8 cellular contexts compared by ENCODE assay signal in the genomic region with DNA sequence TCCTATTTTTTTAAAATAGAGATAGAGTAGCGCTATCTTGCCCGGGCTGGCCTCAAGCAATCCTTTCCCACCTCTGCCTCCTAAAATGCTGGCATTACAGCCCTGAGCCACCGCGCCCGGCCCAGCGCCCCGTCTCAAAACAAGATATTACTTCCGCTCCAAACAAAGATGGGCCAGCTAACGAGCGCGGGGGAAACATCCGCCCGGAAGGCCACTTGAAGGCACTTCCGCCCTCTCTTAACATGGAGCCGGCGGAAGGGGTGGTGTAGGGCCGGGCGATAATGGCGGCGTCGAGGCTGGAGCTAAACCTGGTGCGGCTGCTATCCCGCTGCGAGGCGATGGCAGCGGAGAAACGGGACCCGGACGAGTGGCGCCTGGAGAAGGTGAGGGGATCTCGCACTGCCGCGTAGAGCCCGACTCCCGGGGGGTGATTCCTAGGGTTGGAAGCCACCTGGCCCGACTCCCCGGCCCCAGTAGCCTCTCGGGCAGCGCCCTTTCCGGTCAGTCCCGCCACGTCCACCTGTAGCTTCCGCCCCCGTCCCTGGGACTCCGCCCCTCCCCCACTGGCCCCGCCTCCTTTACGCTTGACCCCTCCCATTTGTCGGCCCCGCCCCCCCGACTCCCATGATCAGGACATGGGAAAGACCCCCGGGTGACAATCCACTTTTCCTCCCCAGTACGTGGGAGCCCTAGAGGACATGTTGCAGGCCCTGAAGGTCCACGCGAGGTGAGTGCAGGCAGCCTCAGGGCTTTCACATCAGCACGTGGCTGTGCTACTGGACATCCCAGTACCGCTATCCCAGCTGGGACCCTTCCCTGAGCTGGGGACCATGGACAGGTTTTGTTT. TPM values are rescaled to one million over a fixed set of nuclear protein-coding genes. Genes with fewer than 3 reads are reported as not detected.
DNase-seq lines count a peak whose midpoint lies in the region; ATAC-seq and TF ChIP-seq lines count a peak whose summit lies in the region.

A gene with protein sequence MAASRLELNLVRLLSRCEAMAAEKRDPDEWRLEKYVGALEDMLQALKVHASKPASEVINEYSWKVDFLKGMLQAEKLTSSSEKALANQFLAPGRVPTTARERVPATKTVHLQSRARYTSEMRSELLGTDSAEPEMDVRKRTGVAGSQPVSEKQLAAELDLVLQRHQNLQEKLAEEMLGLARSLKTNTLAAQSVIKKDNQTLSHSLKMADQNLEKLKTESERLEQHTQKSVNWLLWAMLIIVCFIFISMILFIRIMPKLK (plus strand): TSS at position 233 of the 847 bp plus-strand sequence. CDS start 49 bp downstream, at position 282.

- peak within 1 kb of the TSS; percentile 80 for H3K4me3 ChIP-seq in CD8-positive, alpha-beta T cell (ENCODE audit: low read depth, low read length)
- peak within 1 kb of the TSS; percentile 65 for H3K4me3 ChIP-seq in IMR-90 (ENCODE audit: insufficient read depth, low read depth, low read length)
- H3K4me3 ChIP-seq in OCI-LY7 (ENCODE audit: low read depth, low read length, poor library complexity, severe bottlenecking) = peak within 1 kb of the TSS; percentile 78
- H3K4me3 ChIP-seq in epithelial cell of esophagus (ENCODE audit: low read length) = peak within 1 kb of the TSS; percentile 75
- H3K4me3 ChIP-seq in mononuclear cell (ENCODE audit: low read length) = peak within 1 kb of the TSS; percentile 68

- peaks cover 13% of the 10 kb centered on the region for H3K4me1 ChIP-seq in CD8-positive, alpha-beta T cell (ENCODE audit: insufficient read depth, low read length)
- H3K4me1 ChIP-seq in IMR-90 (ENCODE audit: control insufficient read depth, insufficient read depth, low read length) = peaks cover 12% of the 10 kb centered on the region
- H3K4me1 ChIP-seq in OCI-LY7 (ENCODE audit: insufficient read depth, low read length, poor library complexity, severe bottlenecking) = peaks cover 27% of the 10 kb centered on the region
- peaks cover 15% of the 10 kb centered on the region for H3K4me1 ChIP-seq in mononuclear cell (ENCODE audit: insufficient read depth, low read length)

- no peaks in the 10 kb centered on the region for H3K9me3 Mint-ChIP-seq in CD8-positive, alpha-beta T cell

- H3K27ac Mint-ChIP-seq in CD8-positive, alpha-beta T cell = peak within 1 kb of the TSS; percentile 99

- H4K8ac ChIP-seq in IMR-90 (ENCODE audit: low read depth in 2 of 2, low read length in 2 of 2) = peak within 1 kb of the TSS; percentile 96 to 100

- H3K27me3 Mint-ChIP-seq in CD8-positive, alpha-beta T cell (ENCODE audit: low read depth) = no peaks in the 10 kb centered on the region

- H3K4me3 Mint-ChIP-seq in CD8-positive, alpha-beta T cell = peak within 1 kb of the TSS; percentile 90

- peak; percentile 95 for ATAC-seq in CD8-positive, alpha-beta T cell
- ATAC-seq in IMR-90 (ENCODE audit: low read depth) = peak; percentile 94

- H3K4me2 ChIP-seq in IMR-90 (ENCODE audit: low read depth, low read length) (peak within 1 kb of the TSS; percentile 78), OCI-LY7 (ENCODE audit: low read length) (peak within 1 kb of the TSS; percentile 81)

- TF ChIP-seq POLR2A in IMR-90 (IDR thresholded peaks at IDR 0.05; ENCODE audit: low read depth, low read length) = peak; percentile 89

- peak within 1 kb of the TSS; percentile 83; the same call in 1 of the 3 replicates for H2BK15ac ChIP-seq in IMR-90 (ENCODE audit: low read depth, low read length)

- CTCF ChIA-PET in CD8-positive, alpha-beta T cell (lab: Charles Lee) = interaction anchor here (0.9 to 1.8 kb wide), 3 partner anchors 11 to 148 kb away, joined by 3 to 7 read pairs (median 3); a partner anchor contains a TSS
- CTCF ChIA-PET in IMR-90 (lab: Yijun Ruan, JAX) = interaction anchor here (0.7 kb wide), 1 partner anchor 1407 kb away, joined by 4 read pairs; no protein-coding TSS in a partner anchor
- CTCF ChIA-PET in OCI-LY7 (lab: Charles Lee; ENCODE audit: unreplicated experiment) = interaction anchor here (0.6 to 1.2 kb wide), 4 partner anchors 12 to 94 kb away, joined by 3 read pairs; a partner anchor contains a TSS

- H2BK20ac ChIP-seq in IMR-90 (ENCODE audit: low read depth, low read length) = peak within 1 kb of the TSS; percentile 72; the same call in 1 of the 2 replicates

- no peaks in the 10 kb centered on the region for H3K9me3 ChIP-seq in CD8-positive, alpha-beta T cell (ENCODE audit: low read length)
- H3K9me3 ChIP-seq in IMR-90 (ENCODE audit: control insufficient read depth, insufficient read depth, low read length) (no peaks in the 10 kb centered on the region), OCI-LY7 (ENCODE audit: low read length) (no peaks in the 10 kb centered on the region), mononuclear cell (ENCODE audit: low read depth, low read length) (no peaks in the 10 kb centered on the region)

- dilution Hi-C loops in IMR-90 (cut with HindIII; ENCODE audit: low sequenced_read_pairs, unreplicated experiment) = no loop called here

- TF ChIP-seq RAD21 in IMR-90 (IDR thresholded peaks at IDR 0.05; ENCODE audit: low read length) = no peak

- in situ Hi-C loops in IMR-90 (cut with MboI; ENCODE audit: low sequenced_read_pairs) = no loop called here

- peaks cover 16 to 19% of the 10 kb centered on the region in 2 experiments; a peak in 3 of 4 replicates for H3K79me1 ChIP-seq in IMR-90 (ENCODE audit: low read depth in 1 of 2, low read length in 2 of 2)

- H4K91ac ChIP-seq in IMR-90 (ENCODE audit: insufficient read depth, low read depth, low read length) = peak within 1 kb of the TSS; percentile 98

- POLR2A ChIA-PET in CD8-positive, alpha-beta T cell (lab: Charles Lee) = interaction anchor here (0.6 to 4.4 kb wide), 22 partner anchors 8 to 631 kb away, joined by 3 to 65 read pairs (median 4); a partner anchor contains a TSS
- POLR2A ChIA-PET in IMR-90 (lab: Charles Lee; ENCODE audit: unreplicated experiment) (interaction anchor here (0.5 to 1.0 kb wide), 3 partner anchors 52 to 1064 kb away, joined by 4 to 14 read pairs (median 4); a partner anchor contains a TSS), OCI-LY7 (lab: Charles Lee) (interaction anchor here (1.3 kb wide), 1 partner anchor 51 kb away, joined by 8 read pairs; a partner anchor contains a TSS)

- peaks cover 9% of the 10 kb centered on the region for H3K9me1 ChIP-seq in IMR-90 (ENCODE audit: insufficient read depth, low read length)

- H2BK5ac ChIP-seq in IMR-90 (ENCODE audit: low read depth, low read length, poor library complexity, severe bottlenecking) = peak within 1 kb of the TSS; percentile 87

- H3K9me2 ChIP-seq in OCI-LY7 (ENCODE audit: insufficient read depth, low read length) = no peaks in the 10 kb centered on the region

- no TSS peak for BruUV-seq in IMR-90 (replicated peaks; lab: Mats Ljungman, UMichigan)
- BruUV-seq in OCI-LY7 (replicated peaks; lab: Mats Ljungman, UMichigan) = no TSS peak

- 2% methylated on average over 24 of the region's 56 CpGs; no CpG with 5 or more reads in 1 of the 2 experiments for WGBS in IMR-90 (ENCODE audit: extremely low coverage in 2 of 2, insufficient read length in 1 of 2), 2 experiments

- peaks cover 15% of the 10 kb centered on the region for H3K4me1 Mint-ChIP-seq in CD8-positive, alpha-beta T cell (ENCODE audit: low read depth)

- TF ChIP-seq CTCF in CD8-positive, alpha-beta T cell (IDR thresholded peaks at IDR 0.05) = no peak
- no peak for TF ChIP-seq CTCF in GM20000 (IDR thresholded peaks at IDR 0.05; ENCODE audit: extremely low read depth, missing control alignments)
- TF ChIP-seq CTCF in IMR-90 (conservative IDR thresholded peaks at IDR 0.05; ENCODE audit: low read depth, low read length) = no peak
- TF ChIP-seq CTCF in OCI-LY7 (conservative IDR thresholded peaks at IDR 0.05; ENCODE audit: low read length) = no peak
- no peak for TF ChIP-seq CTCF in epithelial cell of esophagus (IDR thresholded peaks at IDR 0.05; ENCODE audit: insufficient read depth, low read depth, low read length, missing control alignments)

- peak within 1 kb of the TSS; percentile 65 for H3K27ac ChIP-seq in CD8-positive, alpha-beta T cell (ENCODE audit: low read depth, low read length)
- H3K27ac ChIP-seq in IMR-90 (ENCODE audit: insufficient read depth, low read length) (peak within 1 kb of the TSS; percentile 92), OCI-LY7 (ENCODE audit: low read depth, low read length, poor library complexity, severe bottlenecking) (peak within 1 kb of the TSS; percentile 76)

- H4K20me1 ChIP-seq in IMR-90 (ENCODE audit: insufficient read depth, low read length) (no peaks in the 10 kb centered on the region), OCI-LY7 (ENCODE audit: insufficient read depth, low read length) (no peaks in the 10 kb centered on the region)

- peak within 1 kb of the TSS; percentile 100 for H3K14ac ChIP-seq in IMR-90 (replicated peaks; ENCODE audit: low read depth, low read length)

- no peaks in the 10 kb centered on the region for H3K27me3 ChIP-seq in CD8-positive, alpha-beta T cell (ENCODE audit: insufficient read depth, low read length)
- H3K27me3 ChIP-seq in IMR-90 (ENCODE audit: control insufficient read depth, insufficient read depth, low read length) (no peaks in the 10 kb centered on the region), mononuclear cell (ENCODE audit: insufficient read depth, low read length) (no peaks in the 10 kb centered on the region)

- peak within 1 kb of the TSS; percentile 100 for H2AK5ac ChIP-seq in IMR-90 (ENCODE audit: low read depth, low read length)

- peak within 1 kb of the TSS; percentile 99 for H2AFZ ChIP-seq in IMR-90 (replicated peaks; ENCODE audit: low read length, poor library complexity)
- peak within 1 kb of the TSS; percentile 51 for H2AFZ ChIP-seq in OCI-LY7 (ENCODE audit: low read length)

- H3K79me2 ChIP-seq in OCI-LY7 (ENCODE audit: insufficient read depth, low read depth, low read length) = no peaks in the 10 kb centered on the region

- peaks cover 16% of the 10 kb centered on the region for H3K36me3 ChIP-seq in CD8-positive, alpha-beta T cell (ENCODE audit: insufficient read depth, low read length)
- H3K36me3 ChIP-seq in IMR-90 (ENCODE audit: control insufficient read depth, insufficient read depth, low read length) = peaks cover 49% of the 10 kb centered on the region
- peaks cover 53% of the 10 kb centered on the region for H3K36me3 ChIP-seq in OCI-LY7 (ENCODE audit: insufficient read depth, low read length)

- H3K4ac ChIP-seq in IMR-90 (ENCODE audit: low read depth, low read length) = peak within 1 kb of the TSS; percentile 98

- peak; percentile 76 to 92 (median 85) for DNase-seq in CD8-positive, alpha-beta T cell
- peak; percentile 93 for DNase-seq in GM20000 (ENCODE audit: low spot score)
- peak; percentile 86 for DNase-seq in IMR-90
- DNase-seq in OCI-LY7 (ENCODE audit: low spot score) = peak; percentile 95
- DNase-seq in activated T-cell treated with anti-CD3 and anti-CD28 coated beads for 24 hours (ENCODE audit: low read depth) = peak; percentile 77
- DNase-seq in epithelial cell of esophagus (ENCODE audit: low read depth) = peak; percentile 91
- DNase-seq in stimulated activated CD8-positive, alpha-beta memory T cell treated with anti-CD3 and anti-CD28 coated beads, Interleukin-4, amount 100 ng/mL, for 1 hour (ENCODE audit: low read depth in 2 of 2, low spot score in 1 of 2) = peak; percentile 71 to 73

- H3K18ac ChIP-seq in IMR-90 (ENCODE audit: low read depth, low read length) = peak within 1 kb of the TSS; percentile 63

- H3K56ac ChIP-seq in IMR-90 (ENCODE audit: extremely low read depth, insufficient read depth, low read length) = peak within 1 kb of the TSS; percentile 87

- H3K9ac ChIP-seq in IMR-90 (ENCODE audit: low read depth, low read length) = peak within 1 kb of the TSS; percentile 77

- peak within 1 kb of the TSS; percentile 99 for H2AK9ac ChIP-seq in IMR-90 (replicated peaks; ENCODE audit: low read depth, low read length, poor library complexity)

- H3K36me3 Mint-ChIP-seq in CD8-positive, alpha-beta T cell = peaks cover 52% of the 10 kb centered on the region

- peak within 1 kb of the TSS; percentile 94 for H2BK120ac ChIP-seq in IMR-90 (ENCODE audit: low read depth, low read length)

- peak within 1 kb of the TSS; percentile 96 for H4K5ac ChIP-seq in IMR-90 (ENCODE audit: low read depth, low read length)

- intact Hi-C loops in CD8-positive, alpha-beta T cell (cut with DNase I, micrococcal nuclease) = loop anchor here (1.0 to 2.0 kb wide), 6 partner anchors 11 to 140 kb away; a partner anchor contains a TSS
- intact Hi-C loops in IMR-90 (cut with micrococcal nuclease) = no loop called here
- intact Hi-C loops in OCI-LY7 (cut with micrococcal nuclease; ENCODE audit: unreplicated experiment) = no loop called here

- H3K23ac ChIP-seq in IMR-90 (ENCODE audit: low read depth, low read length) = peak within 1 kb of the TSS; percentile 96

RNA-seq across cellular contexts. Expression of the gene that starts here (rescaled TPM):
- total RNA-seq in CD8-positive, alpha-beta T cell = 10 to 100 TPM; 23.1 to 25.3 TPM
- 17.2 and 18.1 TPM in 2 replicates for total RNA-seq in IMR-90 (2012; rRNA removed)
- 24.2 and 28.7 TPM in 2 replicates for polyA plus RNA-seq in IMR-90 (2012; rRNA removed)
- polyA plus RNA-seq in IMR-90 (2012; cell fraction: cytosol; rRNA removed) = 34.3 and 38.4 TPM in 2 replicates
- polyA plus RNA-seq in IMR-90 (2012; cell fraction: nucleus; rRNA removed; ENCODE audit: low replicate concordance) = 59.3 and 74.9 TPM in 2 replicates
- total RNA-seq in OCI-LY7 (2014; rRNA removed; shearing (Covaris generic)) = 31.2 TPM in 2 replicates
- total RNA-seq in OCI-LY7 (2022) = 25.4 and 28.6 TPM in 2 replicates
- total RNA-seq in mononuclear cell = 8.6 TPM

Comparison
In these comparisons a context has a peak if more than half of its experiments do, and no peak if none do; other contexts are left out.
1. Peak in every context shown above with its lines: DNase-seq, ATAC-seq, H3K4me3 ChIP-seq and H3K27ac ChIP-seq.
2. intact Hi-C loops: an anchor here in CD8-positive, alpha-beta T cell (1.0 to 2.0 kb wide); none called in IMR-90 and OCI-LY7.